Comparison of ENCODE assay signal across 1 cellular context in the genomic region with DNA sequence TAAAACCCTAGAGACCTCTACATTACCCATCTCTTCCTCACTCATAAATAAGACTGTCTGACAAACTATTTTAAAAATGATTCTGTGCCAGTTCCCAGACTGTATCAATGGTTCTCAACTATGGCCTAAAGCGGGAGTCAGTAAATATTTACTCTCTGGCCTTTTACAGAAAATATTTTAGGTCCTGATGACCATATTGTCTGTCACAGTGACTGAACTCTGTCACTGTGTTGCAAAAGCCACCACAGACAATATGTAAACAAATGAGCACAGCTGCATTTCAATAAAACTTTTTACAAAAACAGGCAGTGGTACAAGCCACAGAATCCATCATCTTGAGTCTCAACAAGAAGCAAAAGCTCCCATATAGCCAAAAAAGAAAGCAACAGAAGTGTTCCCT.
TF ChIP-seq lines count a peak whose summit lies in the region.

No MANE protein-coding gene starts in this region.

TF ChIP-seq in HepG2, 621 proteins besides CTCF, POLR2A, EP300 and RAD21 (continued from another document and continues in another):
- TF ChIP-seq, protein P1, sequence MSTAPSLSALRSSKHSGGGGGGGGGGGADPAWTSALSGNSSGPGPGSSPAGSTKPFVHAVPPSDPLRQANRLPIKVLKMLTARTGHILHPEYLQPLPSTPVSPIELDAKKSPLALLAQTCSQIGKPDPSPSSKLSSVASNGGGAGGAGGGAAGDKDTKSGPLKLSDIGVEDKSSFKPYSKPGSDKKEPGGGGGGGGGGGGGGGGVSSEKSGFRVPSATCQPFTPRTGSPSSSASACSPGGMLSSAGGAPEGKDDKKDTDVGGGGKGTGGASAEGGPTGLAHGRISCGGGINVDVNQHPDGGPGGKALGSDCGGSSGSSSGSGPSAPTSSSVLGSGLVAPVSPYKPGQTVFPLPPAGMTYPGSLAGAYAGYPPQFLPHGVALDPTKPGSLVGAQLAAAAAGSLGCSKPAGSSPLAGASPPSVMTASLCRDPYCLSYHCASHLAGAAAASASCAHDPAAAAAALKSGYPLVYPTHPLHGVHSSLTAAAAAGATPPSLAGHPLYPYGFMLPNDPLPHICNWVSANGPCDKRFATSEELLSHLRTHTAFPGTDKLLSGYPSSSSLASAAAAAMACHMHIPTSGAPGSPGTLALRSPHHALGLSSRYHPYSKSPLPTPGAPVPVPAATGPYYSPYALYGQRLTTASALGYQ (CRISPR knock-in tag; IDR thresholded peaks at IDR 0.05): no peak
- TF ChIP-seq SOX13 (IDR thresholded peaks at IDR 0.05): 0 out of 2 replicates have a peak, but pooled peaks have one; percentile 40
- peak in 1 of 2 experiments; percentile 93; a peak in 2 of 4 replicates for TF ChIP-seq SOX13 (CRISPR knock-in tag; conservative IDR thresholded peaks at IDR 0.05 in 1 of 2, IDR thresholded peaks at IDR 0.05 in 1 of 2)
- no peak for TF ChIP-seq MED8 (CRISPR knock-in tag; IDR thresholded peaks at IDR 0.05; ENCODE audit: insufficient replicate concordance)
- TF ChIP-seq, protein P2, sequence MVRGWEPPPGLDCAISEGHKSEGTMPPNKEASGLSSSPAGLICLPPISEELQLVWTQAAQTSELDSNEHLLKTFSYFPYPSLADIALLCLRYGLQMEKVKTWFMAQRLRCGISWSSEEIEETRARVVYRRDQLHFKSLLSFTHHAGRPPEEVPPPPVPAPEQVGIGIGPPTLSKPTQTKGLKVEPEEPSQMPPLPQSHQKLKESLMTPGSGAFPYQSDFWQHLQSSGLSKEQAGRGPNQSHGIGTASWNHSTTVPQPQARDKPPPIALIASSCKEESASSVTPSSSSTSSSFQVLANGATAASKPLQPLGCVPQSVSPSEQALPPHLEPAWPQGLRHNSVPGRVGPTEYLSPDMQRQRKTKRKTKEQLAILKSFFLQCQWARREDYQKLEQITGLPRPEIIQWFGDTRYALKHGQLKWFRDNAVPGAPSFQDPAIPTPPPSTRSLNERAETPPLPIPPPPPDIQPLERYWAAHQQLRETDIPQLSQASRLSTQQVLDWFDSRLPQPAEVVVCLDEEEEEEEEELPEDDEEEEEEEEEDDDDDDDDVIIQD (CRISPR knock-in tag; IDR thresholded peaks at IDR 0.05; ENCODE audit: low read depth): peak; percentile 97
- no peak for TF ChIP-seq SOX6 (IDR thresholded peaks at IDR 0.05)
- peak; percentile 94 for TF ChIP-seq SOX6 (CRISPR knock-in tag; IDR thresholded peaks at IDR 0.05)
- TF ChIP-seq ZSCAN31 (CRISPR knock-in tag; IDR thresholded peaks at IDR 0.05; ENCODE audit: low read depth): no peak
- TF ChIP-seq, protein P3, sequence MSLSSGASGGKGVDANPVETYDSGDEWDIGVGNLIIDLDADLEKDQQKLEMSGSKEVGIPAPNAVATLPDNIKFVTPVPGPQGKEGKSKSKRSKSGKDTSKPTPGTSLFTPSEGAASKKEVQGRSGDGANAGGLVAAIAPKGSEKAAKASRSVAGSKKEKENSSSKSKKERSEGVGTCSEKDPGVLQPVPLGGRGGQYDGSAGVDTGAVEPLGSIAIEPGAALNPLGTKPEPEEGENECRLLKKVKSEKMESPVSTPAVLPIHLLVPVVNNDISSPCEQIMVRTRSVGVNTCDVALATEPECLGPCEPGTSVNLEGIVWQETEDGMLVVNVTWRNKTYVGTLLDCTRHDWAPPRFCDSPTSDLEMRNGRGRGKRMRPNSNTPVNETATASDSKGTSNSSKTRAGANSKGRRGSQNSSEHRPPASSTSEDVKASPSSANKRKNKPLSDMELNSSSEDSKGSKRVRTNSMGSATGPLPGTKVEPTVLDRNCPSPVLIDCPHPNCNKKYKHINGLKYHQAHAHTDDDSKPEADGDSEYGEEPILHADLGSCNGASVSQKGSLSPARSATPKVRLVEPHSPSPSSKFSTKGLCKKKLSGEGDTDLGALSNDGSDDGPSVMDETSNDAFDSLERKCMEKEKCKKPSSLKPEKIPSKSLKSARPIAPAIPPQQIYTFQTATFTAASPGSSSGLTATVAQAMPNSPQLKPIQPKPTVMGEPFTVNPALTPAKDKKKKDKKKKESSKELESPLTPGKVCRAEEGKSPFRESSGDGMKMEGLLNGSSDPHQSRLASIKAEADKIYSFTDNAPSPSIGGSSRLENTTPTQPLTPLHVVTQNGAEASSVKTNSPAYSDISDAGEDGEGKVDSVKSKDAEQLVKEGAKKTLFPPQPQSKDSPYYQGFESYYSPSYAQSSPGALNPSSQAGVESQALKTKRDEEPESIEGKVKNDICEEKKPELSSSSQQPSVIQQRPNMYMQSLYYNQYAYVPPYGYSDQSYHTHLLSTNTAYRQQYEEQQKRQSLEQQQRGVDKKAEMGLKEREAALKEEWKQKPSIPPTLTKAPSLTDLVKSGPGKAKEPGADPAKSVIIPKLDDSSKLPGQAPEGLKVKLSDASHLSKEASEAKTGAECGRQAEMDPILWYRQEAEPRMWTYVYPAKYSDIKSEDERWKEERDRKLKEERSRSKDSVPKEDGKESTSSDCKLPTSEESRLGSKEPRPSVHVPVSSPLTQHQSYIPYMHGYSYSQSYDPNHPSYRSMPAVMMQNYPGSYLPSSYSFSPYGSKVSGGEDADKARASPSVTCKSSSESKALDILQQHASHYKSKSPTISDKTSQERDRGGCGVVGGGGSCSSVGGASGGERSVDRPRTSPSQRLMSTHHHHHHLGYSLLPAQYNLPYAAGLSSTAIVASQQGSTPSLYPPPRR (CRISPR knock-in tag; IDR thresholded peaks at IDR 0.05; ENCODE audit: borderline replicate concordance): peak; percentile 61; the same call in 1 of the 2 replicates
- TF ChIP-seq CEBPG (CRISPR knock-in tag; IDR thresholded peaks at IDR 0.05): peak; percentile 89
- TF ChIP-seq, protein P4, sequence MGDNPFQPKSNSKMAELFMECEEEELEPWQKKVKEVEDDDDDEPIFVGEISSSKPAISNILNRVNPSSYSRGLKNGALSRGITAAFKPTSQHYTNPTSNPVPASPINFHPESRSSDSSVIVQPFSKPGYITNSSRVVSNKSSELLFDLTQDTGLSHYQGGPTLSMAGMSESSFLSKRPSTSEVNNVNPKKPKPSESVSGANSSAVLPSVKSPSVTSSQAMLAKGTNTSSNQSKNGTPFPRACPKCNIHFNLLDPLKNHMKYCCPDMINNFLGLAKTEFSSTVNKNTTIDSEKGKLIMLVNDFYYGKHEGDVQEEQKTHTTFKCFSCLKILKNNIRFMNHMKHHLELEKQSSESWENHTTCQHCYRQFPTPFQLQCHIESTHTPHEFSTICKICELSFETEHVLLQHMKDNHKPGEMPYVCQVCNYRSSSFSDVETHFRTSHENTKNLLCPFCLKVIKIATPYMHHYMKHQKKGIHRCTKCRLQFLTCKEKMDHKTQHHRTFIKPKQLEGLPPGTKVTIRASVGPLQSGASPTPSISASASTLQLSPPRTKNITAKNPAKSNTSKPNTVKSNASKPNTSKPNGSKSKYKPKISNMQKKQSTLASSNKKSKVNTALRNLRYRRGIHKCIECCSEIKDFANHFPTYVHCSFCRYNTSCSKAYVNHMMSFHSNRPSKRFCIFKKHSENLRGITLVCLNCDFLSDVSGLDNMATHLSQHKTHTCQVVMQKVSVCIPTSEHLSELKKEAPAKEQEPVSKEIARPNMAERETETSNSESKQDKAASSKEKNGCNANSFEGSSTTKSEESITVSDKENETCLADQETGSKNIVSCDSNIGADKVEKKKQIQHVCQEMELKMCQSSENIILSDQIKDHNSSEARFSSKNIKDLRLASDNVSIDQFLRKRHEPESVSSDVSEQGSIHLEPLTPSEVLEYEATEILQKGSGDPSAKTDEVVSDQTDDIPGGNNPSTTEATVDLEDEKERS (CRISPR knock-in tag; IDR thresholded peaks at IDR 0.05): no peak
- no peak for TF ChIP-seq NR1H2 (CRISPR knock-in tag; IDR thresholded peaks at IDR 0.05; ENCODE audit: borderline replicate concordance, low read depth)
- TF ChIP-seq ZNF607 (CRISPR knock-in tag; IDR thresholded peaks at IDR 0.05; ENCODE audit: borderline replicate concordance): 0 out of 2 replicates have a peak, but pooled peaks have one; percentile 48
- TF ChIP-seq ZNF333 (CRISPR knock-in tag; IDR thresholded peaks at IDR 0.05; ENCODE audit: borderline replicate concordance): no peak
- no peak for TF ChIP-seq ZNF777 (CRISPR knock-in tag; IDR thresholded peaks at IDR 0.05)
- TF ChIP-seq, protein P5, sequence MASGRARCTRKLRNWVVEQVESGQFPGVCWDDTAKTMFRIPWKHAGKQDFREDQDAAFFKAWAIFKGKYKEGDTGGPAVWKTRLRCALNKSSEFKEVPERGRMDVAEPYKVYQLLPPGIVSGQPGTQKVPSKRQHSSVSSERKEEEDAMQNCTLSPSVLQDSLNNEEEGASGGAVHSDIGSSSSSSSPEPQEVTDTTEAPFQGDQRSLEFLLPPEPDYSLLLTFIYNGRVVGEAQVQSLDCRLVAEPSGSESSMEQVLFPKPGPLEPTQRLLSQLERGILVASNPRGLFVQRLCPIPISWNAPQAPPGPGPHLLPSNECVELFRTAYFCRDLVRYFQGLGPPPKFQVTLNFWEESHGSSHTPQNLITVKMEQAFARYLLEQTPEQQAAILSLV (CRISPR knock-in tag; IDR thresholded peaks at IDR 0.05; ENCODE audit: borderline replicate concordance): no peak
- TF ChIP-seq, protein P6, sequence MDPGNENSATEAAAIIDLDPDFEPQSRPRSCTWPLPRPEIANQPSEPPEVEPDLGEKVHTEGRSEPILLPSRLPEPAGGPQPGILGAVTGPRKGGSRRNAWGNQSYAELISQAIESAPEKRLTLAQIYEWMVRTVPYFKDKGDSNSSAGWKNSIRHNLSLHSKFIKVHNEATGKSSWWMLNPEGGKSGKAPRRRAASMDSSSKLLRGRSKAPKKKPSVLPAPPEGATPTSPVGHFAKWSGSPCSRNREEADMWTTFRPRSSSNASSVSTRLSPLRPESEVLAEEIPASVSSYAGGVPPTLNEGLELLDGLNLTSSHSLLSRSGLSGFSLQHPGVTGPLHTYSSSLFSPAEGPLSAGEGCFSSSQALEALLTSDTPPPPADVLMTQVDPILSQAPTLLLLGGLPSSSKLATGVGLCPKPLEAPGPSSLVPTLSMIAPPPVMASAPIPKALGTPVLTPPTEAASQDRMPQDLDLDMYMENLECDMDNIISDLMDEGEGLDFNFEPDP (CRISPR knock-in tag; conservative IDR thresholded peaks at IDR 0.05): no peak
- TF ChIP-seq, protein P7, sequence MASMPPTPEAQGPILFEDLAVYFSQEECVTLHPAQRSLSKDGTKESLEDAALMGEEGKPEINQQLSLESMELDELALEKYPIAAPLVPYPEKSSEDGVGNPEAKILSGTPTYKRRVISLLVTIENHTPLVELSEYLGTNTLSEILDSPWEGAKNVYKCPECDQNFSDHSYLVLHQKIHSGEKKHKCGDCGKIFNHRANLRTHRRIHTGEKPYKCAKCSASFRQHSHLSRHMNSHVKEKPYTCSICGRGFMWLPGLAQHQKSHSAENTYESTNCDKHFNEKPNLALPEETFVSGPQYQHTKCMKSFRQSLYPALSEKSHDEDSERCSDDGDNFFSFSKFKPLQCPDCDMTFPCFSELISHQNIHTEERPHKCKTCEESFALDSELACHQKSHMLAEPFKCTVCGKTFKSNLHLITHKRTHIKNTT (CRISPR knock-in tag; IDR thresholded peaks at IDR 0.05): no peak
- TF ChIP-seq, protein P8, sequence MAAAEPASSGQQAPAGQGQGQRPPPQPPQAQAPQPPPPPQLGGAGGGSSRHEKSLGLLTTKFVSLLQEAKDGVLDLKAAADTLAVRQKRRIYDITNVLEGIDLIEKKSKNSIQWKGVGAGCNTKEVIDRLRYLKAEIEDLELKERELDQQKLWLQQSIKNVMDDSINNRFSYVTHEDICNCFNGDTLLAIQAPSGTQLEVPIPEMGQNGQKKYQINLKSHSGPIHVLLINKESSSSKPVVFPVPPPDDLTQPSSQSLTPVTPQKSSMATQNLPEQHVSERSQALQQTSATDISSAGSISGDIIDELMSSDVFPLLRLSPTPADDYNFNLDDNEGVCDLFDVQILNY (CRISPR knock-in tag; conservative IDR thresholded peaks at IDR 0.05): no peak
- no peak for TF ChIP-seq DNMT3B (CRISPR knock-in tag; conservative IDR thresholded peaks at IDR 0.05)
- TF ChIP-seq, protein P9, sequence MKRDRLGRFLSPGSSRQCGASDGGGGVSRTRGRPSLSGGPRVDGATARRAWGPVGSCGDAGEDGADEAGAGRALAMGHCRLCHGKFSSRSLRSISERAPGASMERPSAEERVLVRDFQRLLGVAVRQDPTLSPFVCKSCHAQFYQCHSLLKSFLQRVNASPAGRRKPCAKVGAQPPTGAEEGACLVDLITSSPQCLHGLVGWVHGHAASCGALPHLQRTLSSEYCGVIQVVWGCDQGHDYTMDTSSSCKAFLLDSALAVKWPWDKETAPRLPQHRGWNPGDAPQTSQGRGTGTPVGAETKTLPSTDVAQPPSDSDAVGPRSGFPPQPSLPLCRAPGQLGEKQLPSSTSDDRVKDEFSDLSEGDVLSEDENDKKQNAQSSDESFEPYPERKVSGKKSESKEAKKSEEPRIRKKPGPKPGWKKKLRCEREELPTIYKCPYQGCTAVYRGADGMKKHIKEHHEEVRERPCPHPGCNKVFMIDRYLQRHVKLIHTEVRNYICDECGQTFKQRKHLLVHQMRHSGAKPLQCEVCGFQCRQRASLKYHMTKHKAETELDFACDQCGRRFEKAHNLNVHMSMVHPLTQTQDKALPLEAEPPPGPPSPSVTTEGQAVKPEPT (CRISPR knock-in tag; IDR thresholded peaks at IDR 0.05; ENCODE audit: low read depth): no peak
- TF ChIP-seq, protein P10, sequence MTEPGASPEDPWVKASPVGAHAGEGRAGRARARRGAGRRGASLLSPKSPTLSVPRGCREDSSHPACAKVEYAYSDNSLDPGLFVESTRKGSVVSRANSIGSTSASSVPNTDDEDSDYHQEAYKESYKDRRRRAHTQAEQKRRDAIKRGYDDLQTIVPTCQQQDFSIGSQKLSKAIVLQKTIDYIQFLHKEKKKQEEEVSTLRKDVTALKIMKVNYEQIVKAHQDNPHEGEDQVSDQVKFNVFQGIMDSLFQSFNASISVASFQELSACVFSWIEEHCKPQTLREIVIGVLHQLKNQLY (CRISPR knock-in tag; IDR thresholded peaks at IDR 0.05): peak; percentile 39; the same call in 1 of the 2 replicates
- peak; percentile 90 for TF ChIP-seq HNF4A (CRISPR knock-in tag; IDR thresholded peaks at IDR 0.05)
- TF ChIP-seq FLYWCH1 (CRISPR knock-in tag; IDR thresholded peaks at IDR 0.05): no peak
- peak; percentile 29; the same call in 1 of the 2 replicates for TF ChIP-seq ZNF644 (CRISPR knock-in tag; IDR thresholded peaks at IDR 0.05; ENCODE audit: low read depth)
- TF ChIP-seq TP53 (CRISPR knock-in tag; conservative IDR thresholded peaks at IDR 0.05): no peak
- TF ChIP-seq MIER3 (CRISPR knock-in tag; IDR thresholded peaks at IDR 0.05; ENCODE audit: borderline replicate concordance): peak; percentile 52; the same call in 1 of the 2 replicates
- TF ChIP-seq POLR2AphosphoS5 (IDR thresholded peaks at IDR 0.05; ENCODE audit: low read depth, low read length): no peak
- TF ChIP-seq GFI1 (CRISPR knock-in tag; IDR thresholded peaks at IDR 0.05; ENCODE audit: borderline replicate concordance): no peak
- TF ChIP-seq, protein P11, sequence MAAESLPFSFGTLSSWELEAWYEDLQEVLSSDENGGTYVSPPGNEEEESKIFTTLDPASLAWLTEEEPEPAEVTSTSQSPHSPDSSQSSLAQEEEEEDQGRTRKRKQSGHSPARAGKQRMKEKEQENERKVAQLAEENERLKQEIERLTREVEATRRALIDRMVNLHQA (CRISPR knock-in tag; IDR thresholded peaks at IDR 0.05): no peak
- TF ChIP-seq ZNF792 (CRISPR knock-in tag; IDR thresholded peaks at IDR 0.05): 0 out of 2 replicates have a peak, but pooled peaks have one; percentile 49
- TF ChIP-seq NFIC (IDR thresholded peaks at IDR 0.05; ENCODE audit: low read length): peak; percentile 74; the same call in 1 of the 2 replicates
- TF ChIP-seq ZNF878 (CRISPR knock-in tag; IDR thresholded peaks at IDR 0.05): peak; percentile 59; the same call in 1 of the 2 replicates
- TF ChIP-seq ZSCAN29 (CRISPR knock-in tag; conservative IDR thresholded peaks at IDR 0.05): no peak
- TF ChIP-seq ZNF549 (CRISPR knock-in tag; IDR thresholded peaks at IDR 0.05): no peak
- TF ChIP-seq ZNF720 (CRISPR knock-in tag; IDR thresholded peaks at IDR 0.05): no peak
- no peak for TF ChIP-seq NFATC3 (CRISPR knock-in tag; IDR thresholded peaks at IDR 0.05)
- TF ChIP-seq DR1 (CRISPR knock-in tag; IDR thresholded peaks at IDR 0.05): no peak
- 0 out of 2 replicates have a peak, but pooled peaks have one; percentile 19 for TF ChIP-seq KDM1A (CRISPR knock-in tag; IDR thresholded peaks at IDR 0.05)
- peak; percentile 47; the same call in 1 of the 2 replicates for TF ChIP-seq ELF3 (CRISPR knock-in tag; IDR thresholded peaks at IDR 0.05)
